Comparison of ENCODE assay signal across 18 cellular contexts in the genomic region with DNA sequence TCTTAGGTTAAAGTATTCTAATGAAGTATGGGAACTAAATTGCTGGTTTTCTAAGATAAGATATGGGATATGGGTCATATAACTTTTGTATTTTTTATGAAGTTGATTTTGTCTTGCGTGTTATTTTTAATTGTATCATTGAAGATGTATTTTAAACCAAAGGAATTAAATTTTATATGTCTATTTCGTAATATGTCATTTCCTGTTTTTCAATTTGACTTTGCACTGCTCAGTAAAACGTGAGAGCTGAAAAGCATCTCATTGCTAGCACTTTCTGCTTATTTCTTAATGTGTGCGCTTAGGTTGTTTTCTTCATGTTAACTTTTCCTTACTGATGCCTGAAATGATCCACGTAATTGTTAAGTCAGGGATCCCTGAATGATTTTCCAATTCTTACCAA.
"Had no signal": no experiment of that assay in that cellular context is flagged by ENCODE, and none has a peak within 500 bp of the region (broad histone marks: within the 10 kb centered on the region; RNA-seq: fewer than 3 reads in every experiment).

No MANE protein-coding gene starts in this region.

- H3K4me3 ChIP-seq: esophagus muscularis mucosa, gastrocnemius medialis, heart right ventricle, right atrium auricular region, testis, transverse colon had no signal

- H3K36me3 ChIP-seq: esophagus muscularis mucosa, gastrocnemius medialis, heart right ventricle, right atrium auricular region, transverse colon had no signal

- H3K9me3 Mint-ChIP-seq: dendritic cell treated with granulocyte-macrophage colony-stimulating factor and Interleukin-4, amounts not matched to agents 40 ng/mL and 50 ng/mL, for 4 days; effector memory CD8-positive, alpha-beta T cell; nephron; stimulated activated effector memory CD8-positive, alpha-beta T cell treated with anti-CD3 and anti-CD28 coated beads, Interleukin-12 subunit alpha, Interleukin-12 subunit beta, amount 100 ng/mL, for 72 hours had no signal

- H3K27me3 ChIP-seq: esophagus muscularis mucosa, gastrocnemius medialis, right atrium auricular region, testis, transverse colon had no signal

- H3K4me1 Mint-ChIP-seq: naive B cell; nephron; stimulated activated effector memory CD8-positive, alpha-beta T cell treated with anti-CD3 and anti-CD28 coated beads, Interleukin-12 subunit alpha, Interleukin-12 subunit beta, amount 100 ng/mL, for 72 hours had no signal

- H3K36me3 Mint-ChIP-seq: naive B cell; stimulated activated effector memory CD8-positive, alpha-beta T cell treated with anti-CD3 and anti-CD28 coated beads, Interleukin-12 subunit alpha, Interleukin-12 subunit beta, amount 100 ng/mL, for 72 hours had no signal

- ATAC-seq: effector memory CD8-positive, alpha-beta T cell; gastrocnemius medialis; heart right ventricle; stimulated activated effector memory CD8-positive, alpha-beta T cell treated with anti-CD3 and anti-CD28 coated beads, Interleukin-12 subunit alpha, Interleukin-12 subunit beta, amount 100 ng/mL, for 72 hours; stimulated activated naive CD8-positive, alpha-beta T cell treated with anti-CD3 and anti-CD28 coated beads, Interleukin-15, Interleukin-2, amounts not matched to agents 100 U/mL and 50 U/mL, for 24 hours had no signal

- H3K9me3 ChIP-seq: esophagus muscularis mucosa, gastrocnemius medialis, heart right ventricle, right atrium auricular region, testis, transverse colon had no signal

- H3K4me3 Mint-ChIP-seq: dendritic cell treated with granulocyte-macrophage colony-stimulating factor and Interleukin-4, amounts not matched to agents 40 ng/mL and 50 ng/mL, for 4 days; effector memory CD8-positive, alpha-beta T cell; naive B cell; nephron; stimulated activated effector memory CD8-positive, alpha-beta T cell treated with anti-CD3 and anti-CD28 coated beads, Interleukin-12 subunit alpha, Interleukin-12 subunit beta, amount 100 ng/mL, for 72 hours had no signal

- H3K27ac ChIP-seq: epithelial cell of prostate, right atrium auricular region, testis, transverse colon had no signal

- DNase-seq: effector memory CD8-positive, alpha-beta T cell; gastrocnemius medialis; heart right ventricle; hypothalamus; kidney glomerular epithelial cell; mesendoderm; naive B cell; stimulated activated CD4-positive, alpha-beta T cell treated with anti-CD3 and anti-CD28 coated beads, Interleukin-4, amount 100 ng/mL, for 1 hour; stimulated activated CD8-positive, alpha-beta memory T cell treated with anti-CD3 and anti-CD28 coated beads, Interleukin-4, amount 100 ng/mL, for 48 hours; stimulated activated naive CD8-positive, alpha-beta T cell treated with anti-CD3 and anti-CD28 coated beads, Interleukin-15, Interleukin-2, amounts not matched to agents 100 U/mL and 50 U/mL, for 24 hours; testis; transverse colon had no signal

- H3K27ac Mint-ChIP-seq: dendritic cell treated with granulocyte-macrophage colony-stimulating factor and Interleukin-4, amounts not matched to agents 40 ng/mL and 50 ng/mL, for 4 days; effector memory CD8-positive, alpha-beta T cell; naive B cell; nephron; stimulated activated effector memory CD8-positive, alpha-beta T cell treated with anti-CD3 and anti-CD28 coated beads, Interleukin-12 subunit alpha, Interleukin-12 subunit beta, amount 100 ng/mL, for 72 hours had no signal
